In genomic region chr3:117751691-117752090, GRCh38 we compare ENCODE assay signal across 19 cellular contexts.
DNase-seq lines count a peak whose midpoint lies in the region; TF ChIP-seq lines count a peak whose summit lies in the region.
"Had no signal": no experiment of that assay in that cellular context is flagged by ENCODE, and none has a peak within 500 bp of the region (broad histone marks: within the 10 kb centered on the region; RNA-seq: fewer than 3 reads in every experiment).

No MANE protein-coding gene starts in this region.

- TF ChIP-seq EP300 in ovary (IDR thresholded peaks at IDR 0.05), result no peak

- peak overlapping the region; percentile 79 for H3K27ac ChIP-seq in caudate nucleus (ENCODE audit: low read depth, low read length)
- H3K27ac ChIP-seq in ovary, result no peak overlapping the region

- H3K36me3 ChIP-seq in ovary, result no peaks in the 10 kb centered on the region
- H3K36me3 ChIP-seq: MG63 had no signal

- 88 to 94% (median 92%) methylated on average over 3 of the region's 3 CpGs for WGBS in ovary, 3 donors

- H3K4me1 ChIP-seq in ovary (ENCODE audit: insufficient read depth), result no peaks in the 10 kb centered on the region

- H3K27me3 ChIP-seq in ovary, result no peaks in the 10 kb centered on the region
- H3K27me3 ChIP-seq: MG63 had no signal

- DNase-seq in caudate nucleus (lab: John Stamatoyannopoulos, UW) (peak in 37 of 61 donors; percentile 2 to 60 (median 38)), inferior parietal cortex (ENCODE audit: extremely low spot score) (peak; percentile 70), nucleus accumbens (lab: John Stamatoyannopoulos, UW) (peak in 35 of 56 donors; percentile 3 to 70 (median 37)), ovary (no peak), GM19240 (ENCODE audit: insufficient read length, low spot score) (no peak)
- DNase-seq in activated CD4-positive, alpha-beta T cell treated with anti-CD3 and anti-CD28 coated beads, Interleukin-2, amount 50 U/mL, for 4 hours, result no peak
- no peak for DNase-seq in activated CD8-positive, alpha-beta memory T cell treated with anti-CD3 and anti-CD28 coated beads for 24 hours
- DNase-seq: ACHN, DMS 273 treated with DMSO at 0.1 percent for 48 hours, DND-41, Kasumi-1, MG63, NCI-H1092, NCI-H146, NCI-H2029 treated with DMSO at 0.1 percent for 48 hours, NCI-H446 treated with DMSO at 0.1 percent for 48 hours, NCI-H69, SHP77, SK-N-SH had no signal

- no peak for TF ChIP-seq POLR2A in ovary (IDR thresholded peaks at IDR 0.05)

- no peak for TF ChIP-seq CTCF in ovary (IDR thresholded peaks at IDR 0.05)

- H3K4me3 ChIP-seq in ovary, result no peak overlapping the region
- H3K4me3 ChIP-seq: MG63 had no signal

- intact Hi-C loops in ovary (cut with DNase I), result no loop called here

- H3K9me3 ChIP-seq in ovary, result no peaks in the 10 kb centered on the region
- H3K9me3 ChIP-seq: MG63, SK-N-SH had no signal

Comparison
In these comparisons a context has a peak if more than half of its experiments do, and no peak if none do; other contexts are left out.
1. DNase-seq: peak in caudate nucleus (37 of 61), inferior parietal cortex (single experiment) and nucleus accumbens (35 of 56); none in ovary (0 of 5), activated CD4-positive, alpha-beta T cell treated with anti-CD3 and anti-CD28 coated beads, Interleukin-2, amount 50 U/mL, for 4 hours (0 of 2), activated CD8-positive, alpha-beta memory T cell treated with anti-CD3 and anti-CD28 coated beads for 24 hours (single experiment) and GM19240 (single experiment).